ENCODE assay signal across 8 cellular contexts in genomic region chr16:3065069-3065741, GRCh38. TPM values are rescaled to one million over a fixed set of nuclear protein-coding genes. Genes with fewer than 3 reads are reported as not detected.
A peak's percentile ranks its signal among the peaks of the same experiment; 100 is the strongest.
DNase-seq lines count a peak whose midpoint lies in the region; ATAC-seq and TF ChIP-seq lines count a peak whose summit lies in the region.

TSS of gene IL32 (plus strand) at chr16:3065640. CDS start at chr16:3065812, 172 bp downstream.

- H3K27ac Mint-ChIP-seq in CD14-positive monocyte = peak within 1 kb of the TSS in 2 of 7 donors; percentile 32 to 33

- intact Hi-C loops in sciatic nerve (cut with DNase I) (no loop called here), CD14-positive monocyte (cut with micrococcal nuclease) (no loop called here)

- H3K4me3 ChIP-seq in AG04449 (ENCODE audit: low read depth, low read length) (peak within 1 kb of the TSS; percentile 25), fibroblast of pulmonary artery (replicated peaks; ENCODE audit: low read depth, low read length) (peak within 1 kb of the TSS; percentile 48)

- POLR2A ChIA-PET in AG04449 (lab: Yijun Ruan, JAX) = no interaction called here

- no peaks in the 10 kb centered on the region for H3K36me3 Mint-ChIP-seq in CD14-positive monocyte

- DNase-seq in AG04449 (ENCODE audit: low read depth, low spot score) = peak; percentile 36
- DNase-seq in HuH-7 (ENCODE audit: low spot score) = peak; percentile 80
- DNase-seq in activated T-cell treated with anti-CD3 and anti-CD28 coated beads, Interleukin-2, amount 50 U/mL, for 1 hour = peak; percentile 68
- peak; percentile 91 for DNase-seq in fibroblast of pulmonary artery (ENCODE audit: low read depth)
- DNase-seq in sciatic nerve (ENCODE audit: low spot score) = no peak
- DNase-seq in CD14-positive monocyte (ENCODE audit: low spot score) = no peak
- no peak for DNase-seq in COLO829 (ENCODE audit: low spot score)
- DNase-seq in midbrain (lab: John Stamatoyannopoulos, UW) = no peak

- H3K9me3 Mint-ChIP-seq in CD14-positive monocyte = peaks cover 0 to 4% (median 0%) of the 10 kb centered on the region in 7 donors

- ATAC-seq in sciatic nerve = peak; percentile 65

- H3K4me1 Mint-ChIP-seq in CD14-positive monocyte = peaks cover 27% of the 10 kb centered on the region

- TF ChIP-seq CTCF in AG04449 (IDR thresholded peaks at IDR 0.05; ENCODE audit: insufficient read depth, low read length, missing control alignments) (no peak), fibroblast of pulmonary artery (IDR thresholded peaks at IDR 0.05; ENCODE audit: low read length, missing control alignments) (no peak), CD14-positive monocyte (IDR thresholded peaks at IDR 0.05) (no peak)

- peak within 1 kb of the TSS in 1 of 2 donors; percentile 66 for H3K4me3 Mint-ChIP-seq in CD14-positive monocyte

- CTCF ChIA-PET in AG04449 (lab: Yijun Ruan, JAX) = interaction anchor here (0.7 to 4.6 kb wide), 6 partner anchors 12 to 67 kb away, joined by 3 to 26 read pairs (median 4); no protein-coding TSS in a partner anchor

- H3K27me3 Mint-ChIP-seq in CD14-positive monocyte (ENCODE audit: low read depth in 3 of 3) = peaks cover 0 to 9% (median 2%) of the 10 kb centered on the region in 3 donors

RNA-seq across cellular contexts. Expression of gene IL32, which starts in this region (rescaled TPM):
- total RNA-seq in sciatic nerve = 32.6 TPM
- polyA plus RNA-seq in CD14-positive monocyte = 1 to 10 TPM; 5.6 to 8.0 TPM

Comparison
In these comparisons a context has a peak if more than half of its experiments do, and no peak if none do; other contexts are left out.
1. DNase-seq: peak in AG04449 (single experiment), HuH-7 (single experiment), activated T-cell treated with anti-CD3 and anti-CD28 coated beads, Interleukin-2, amount 50 U/mL, for 1 hour (single experiment) and fibroblast of pulmonary artery (single experiment); none in sciatic nerve (single experiment), CD14-positive monocyte (single experiment), COLO829 (single experiment) and midbrain (single experiment).